13 cellular contexts compared by ENCODE assay signal in genomic region chr10:110916554-110917346, GRCh38. TPM values are rescaled to one million over a fixed set of nuclear protein-coding genes. Genes with fewer than 3 reads are reported as not detected.
A peak's percentile ranks its signal among the peaks of the same experiment; 100 is the strongest.
DNase-seq lines count a peak whose midpoint lies in the region; ATAC-seq and TF ChIP-seq lines count a peak whose summit lies in the region.
"Had no signal": no experiment of that assay in that cellular context is flagged by ENCODE, and none has a peak within 500 bp of the region (broad histone marks: within the 10 kb centered on the region; RNA-seq: fewer than 3 reads in every experiment).

No MANE protein-coding gene starts in this region.

- intact Hi-C loops in head of caudate nucleus (cut with DNase I) (no loop called here), upper lobe of right lung (cut with DNase I) (no loop called here)

- no peaks in the 10 kb centered on the region for H3K27me3 Mint-ChIP-seq in mesothelial cell of epicardium (ENCODE audit: low read depth)

- H3K4me1 ChIP-seq in upper lobe of right lung: peaks cover 16% of the 10 kb centered on the region

- peak overlapping the region; percentile 50 for H3K27ac Mint-ChIP-seq in mesothelial cell of epicardium

- H3K4me1 Mint-ChIP-seq in mesothelial cell of epicardium: peaks cover 29% of the 10 kb centered on the region

- no peaks in the 10 kb centered on the region for H3K9me3 Mint-ChIP-seq in mesothelial cell of epicardium

- no peak for ATAC-seq in upper lobe of right lung

- no peak overlapping the region for H3K4me3 ChIP-seq in upper lobe of right lung
- H3K4me3 ChIP-seq: uterus had no signal

- no peak for TF ChIP-seq CTCF in mesothelial cell of epicardium (IDR thresholded peaks at IDR 0.05; ENCODE audit: unreplicated experiment)
- TF ChIP-seq CTCF in upper lobe of right lung (IDR thresholded peaks at IDR 0.05): no peak

- H3K27ac ChIP-seq in upper lobe of right lung: no peak overlapping the region

- DNase-seq in AG20443 (ENCODE audit: low spot score) (peak; percentile 64), HS-5 (ENCODE audit: low read depth) (peak; percentile 69), amniotic epithelial cell (ENCODE audit: low read depth) (peak; percentile 72), mesothelial cell of epicardium (ENCODE audit: low spot score in 2 of 2, unreplicated experiment in 2 of 2) (no peak), head of caudate nucleus (no peak), upper lobe of right lung (no peak), GOT3 (lab: John Stamatoyannopoulos, UW) (no peak), cerebellar cortex (ENCODE audit: low spot score) (no peak)
- DNase-seq: DMS79 treated with DMSO at 0.1 percent for 48 hours; left ventricle myocardium inferior; NCI-H510A treated with DMSO at 0.1 percent for 48 hours; stimulated activated CD4-positive, alpha-beta T cell treated with anti-CD3 and anti-CD28 coated beads, Interleukin-12 subunit alpha, Interleukin-12 subunit beta, amount 100 ng/mL, for 4 hours; uterus had no signal

- no peaks in the 10 kb centered on the region for H3K27me3 ChIP-seq in upper lobe of right lung
- H3K27me3 ChIP-seq: uterus had no signal

- no peak overlapping the region for H3K4me3 Mint-ChIP-seq in mesothelial cell of epicardium

- H3K36me3 Mint-ChIP-seq in mesothelial cell of epicardium: no peaks in the 10 kb centered on the region

- no peaks in the 10 kb centered on the region for H3K9me3 ChIP-seq in upper lobe of right lung
- H3K9me3 ChIP-seq: left ventricle myocardium inferior, uterus had no signal

- no peaks in the 10 kb centered on the region for H3K36me3 ChIP-seq in upper lobe of right lung
- H3K36me3 ChIP-seq: left ventricle myocardium inferior, uterus had no signal

RNA-seq across cellular contexts. Expression of gene BBIP1, which starts 2.2 kb away (rescaled TPM):
- total RNA-seq in mesothelial cell of epicardium (16.3 to 18.6 TPM (median 16.5 TPM) in 3 replicates), upper lobe of right lung (25.3 TPM)

RNA-seq across cellular contexts. Expression of gene SHOC2, which starts 2.7 kb away (rescaled TPM):
- 40.4 to 43.2 TPM (median 41.0 TPM) in 3 replicates for total RNA-seq in mesothelial cell of epicardium
- total RNA-seq in upper lobe of right lung: 58.4 TPM

RNA-seq across cellular contexts. Expression of gene PDCD4, which starts 45.0 kb away (rescaled TPM):
- total RNA-seq in mesothelial cell of epicardium (142 to 157 TPM (median 145 TPM) in 3 replicates), upper lobe of right lung (48.6 TPM)

Comparison
In these comparisons a context has a peak if more than half of its experiments do, and no peak if none do; other contexts are left out.
1. DNase-seq: peak in AG20443 (single experiment), HS-5 (single experiment) and amniotic epithelial cell (single experiment); none in mesothelial cell of epicardium (0 of 2), head of caudate nucleus (0 of 42), upper lobe of right lung (single experiment), GOT3 (single experiment) and cerebellar cortex (single experiment).